17 cellular contexts compared by ENCODE assay signal in genomic region chr1:15577691-15578090, GRCh38. TPM values are rescaled to one million over a fixed set of nuclear protein-coding genes. Genes with fewer than 3 reads are reported as not detected.
DNase-seq lines count a peak whose midpoint lies in the region; FAIRE-seq lines count a peak whose summit lies in the region.
"Had no signal": no experiment of that assay in that cellular context is flagged by ENCODE, and none has a peak within 500 bp of the region (broad histone marks: within the 10 kb centered on the region; RNA-seq: fewer than 3 reads in every experiment).

No MANE protein-coding gene starts in this region.

- H3K4me1 Mint-ChIP-seq in T-helper 1 cell treated with Interleukin-12 subunit alpha and Interleukin-12 subunit beta and Interleukin-4 antibody, amounts not matched to agents 30 μg/mL and 1 μg/mL, for 36 hours (ENCODE audit: low read depth) = peaks cover 29% of the 10 kb centered on the region

- H3K9me3 ChIP-seq in BLaER1 = no peaks in the 10 kb centered on the region

- H3K4me3 Mint-ChIP-seq in T-helper 1 cell treated with Interleukin-12 subunit alpha and Interleukin-12 subunit beta and Interleukin-4 antibody, amounts not matched to agents 30 μg/mL and 1 μg/mL, for 36 hours = peak overlapping the region; percentile 50

- no peaks in the 10 kb centered on the region for H3K36me3 ChIP-seq in BLaER1
- H3K36me3 ChIP-seq: cardiac muscle cell had no signal

- H3K9me3 Mint-ChIP-seq in T-helper 1 cell treated with Interleukin-12 subunit alpha and Interleukin-12 subunit beta and Interleukin-4 antibody, amounts not matched to agents 30 μg/mL and 1 μg/mL, for 36 hours = no peaks in the 10 kb centered on the region

- H3K27ac ChIP-seq in BLaER1 = no peak overlapping the region
- H3K27ac ChIP-seq: cardiac muscle cell had no signal

- no peak for FAIRE-seq in RCC 7860 (lab: Jason Lieb, UNC)
- FAIRE-seq: endometrium, GM12878, K562 had no signal

- no peaks in the 10 kb centered on the region for H3K27me3 ChIP-seq in BLaER1
- H3K27me3 ChIP-seq: cardiac muscle cell had no signal

- peaks cover 27% of the 10 kb centered on the region for H3K36me3 Mint-ChIP-seq in T-helper 1 cell treated with Interleukin-12 subunit alpha and Interleukin-12 subunit beta and Interleukin-4 antibody, amounts not matched to agents 30 μg/mL and 1 μg/mL, for 36 hours (ENCODE audit: low read depth)

- no peak overlapping the region for H3K9ac ChIP-seq in BLaER1

- DNase-seq in COLO668 (lab: John Stamatoyannopoulos, UW; ENCODE audit: unreplicated experiment) = peak; percentile 63
- DNase-seq in lung microvascular endothelial cell (ENCODE audit: low read depth in 2 of 2) = peak; percentile 16 to 49
- no peak for DNase-seq in foreskin melanocyte
- DNase-seq in stimulated activated CD4-positive, alpha-beta T cell treated with anti-CD3 and anti-CD28 coated beads, Interleukin-4, amount 100 ng/mL, for 24 hours = no peak
- no peak for DNase-seq in RCC 7860 (ENCODE audit: low spot score)
- DNase-seq: activated CD4-positive, alpha-beta T cell treated with anti-CD3 and anti-CD28 coated beads, Interleukin-2, amount 50 U/mL, for 4 hours; NCI-H1417 treated with DMSO at 0.1 percent for 48 hours; NCI-H526; occipital lobe; RPMI8226 had no signal

- H3K27me3 Mint-ChIP-seq in T-helper 1 cell treated with Interleukin-12 subunit alpha and Interleukin-12 subunit beta and Interleukin-4 antibody, amounts not matched to agents 30 μg/mL and 1 μg/mL, for 36 hours (ENCODE audit: low read depth) = no peaks in the 10 kb centered on the region

- peak overlapping the region; percentile 13; the same call in 1 of the 2 replicates for H3K4me2 ChIP-seq in BLaER1
- H3K4me2 ChIP-seq: smooth muscle cell had no signal

- no peaks in the 10 kb centered on the region for H4K20me1 ChIP-seq in BLaER1

- H3K4me3 ChIP-seq in BLaER1 = no peak overlapping the region
- H3K4me3 ChIP-seq: cardiac muscle cell, GM12878, K562, smooth muscle cell had no signal

- H3K27ac Mint-ChIP-seq in T-helper 1 cell treated with Interleukin-12 subunit alpha and Interleukin-12 subunit beta and Interleukin-4 antibody, amounts not matched to agents 30 μg/mL and 1 μg/mL, for 36 hours = peak overlapping the region; percentile 93

- peaks cover 29% of the 10 kb centered on the region for H3K4me1 ChIP-seq in BLaER1

RNA-seq across cellular contexts. Expression of gene AGMAT, which starts 7.2 kb away (rescaled TPM):
- total RNA-seq in lung microvascular endothelial cell = under 0.01 and 0.44 TPM in 2 replicates
- total RNA-seq: K562 had no signal

RNA-seq across cellular contexts. Expression of gene DDI2, which starts 39.6 kb away (rescaled TPM):
- total RNA-seq in lung microvascular endothelial cell = 11.1 and 14.3 TPM in 2 replicates

RNA-seq across cellular contexts. Expression of gene DNAJC16, which starts 51.0 kb away (rescaled TPM):
- 10.2 and 14.1 TPM in 2 replicates for total RNA-seq in lung microvascular endothelial cell

RNA-seq across cellular contexts. Expression of gene CASP9, which starts 53.7 kb away (rescaled TPM):
- 3.2 and 3.9 TPM in 2 replicates for total RNA-seq in lung microvascular endothelial cell

Comparison
In these comparisons a context has a peak if more than half of its experiments do, and no peak if none do; other contexts are left out.
1. DNase-seq: peak in COLO668 (single experiment) and lung microvascular endothelial cell (2 of 2); none in foreskin melanocyte (single experiment), stimulated activated CD4-positive, alpha-beta T cell treated with anti-CD3 and anti-CD28 coated beads, Interleukin-4, amount 100 ng/mL, for 24 hours (single experiment) and RCC 7860 (single experiment).